12 cellular contexts compared by ENCODE assay signal in the genomic region with DNA sequence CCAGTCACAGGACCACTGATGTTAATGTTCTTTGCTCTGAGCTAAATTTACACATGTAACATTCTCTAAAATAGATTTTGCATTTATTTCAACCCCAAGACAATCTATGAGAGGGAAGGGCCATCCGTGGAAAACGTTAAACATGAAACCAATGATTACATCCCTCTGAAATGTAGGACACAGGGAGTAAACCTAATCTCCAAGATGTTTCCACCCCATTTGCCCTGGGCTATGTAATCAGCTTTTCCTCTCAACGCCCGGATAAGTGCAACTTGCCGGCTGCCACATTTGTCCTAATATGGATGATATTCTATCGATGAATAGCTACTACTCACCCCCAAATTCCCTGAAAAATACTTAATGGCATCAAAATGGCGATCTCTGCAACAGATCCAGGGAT. TPM values are rescaled to one million over a fixed set of nuclear protein-coding genes. Genes with fewer than 3 reads are reported as not detected.
DNase-seq lines count a peak whose midpoint lies in the region; ATAC-seq and TF ChIP-seq lines count a peak whose summit lies in the region.
"Had no signal": no experiment of that assay in that cellular context is flagged by ENCODE, and none has a peak within 500 bp of the region (broad histone marks: within the 10 kb centered on the region; RNA-seq: fewer than 3 reads in every experiment).

No MANE protein-coding gene starts in this region.

- H3K27ac ChIP-seq in HUES6 (ENCODE audit: low read depth, low read length) (peak overlapping the region; percentile 10; the same call in 1 of the 2 replicates), WERI-Rb-1 (peak overlapping the region; percentile 84), left lung (no peak overlapping the region)

- H3K9me3 ChIP-seq in HUES6 (ENCODE audit: control insufficient read depth, insufficient read depth, low read depth, low read length) (no peaks in the 10 kb centered on the region), WERI-Rb-1 (ENCODE audit: severe bottlenecking) (no peaks in the 10 kb centered on the region), left lung (no peaks in the 10 kb centered on the region)

- intact Hi-C loops in left lung (cut with DNase I): no loop called here

- DNase-seq in Caki2 (ENCODE audit: low read depth) (peak; percentile 32), WERI-Rb-1 (peak; percentile 81), left lung (no peak)
- DNase-seq: activated naive CD4-positive, alpha-beta T cell treated with anti-CD3 and anti-CD28 coated beads, Interleukin-2, amount 10 ng/mL, durations not matched to agents 7 days and 5 days; CD4-positive, alpha-beta T cell; NCI-H1092; NCI-H510A treated with DMSO at 0.1 percent for 48 hours; T-helper 9 cell had no signal

- H3K4me3 ChIP-seq in HUES6 (ENCODE audit: low read depth, low read length): no peak overlapping the region
- H3K4me3 ChIP-seq in WERI-Rb-1 (ENCODE audit: low read depth, low read length): peak overlapping the region; percentile 49
- no peak overlapping the region for H3K4me3 ChIP-seq in left lung

- H3K27me3 ChIP-seq in HUES6 (ENCODE audit: control insufficient read depth, insufficient read depth, low read length) (no peaks in the 10 kb centered on the region), WERI-Rb-1 (ENCODE audit: insufficient read depth, low read depth, severe bottlenecking) (no peaks in the 10 kb centered on the region), left lung (no peaks in the 10 kb centered on the region)

- peak overlapping the region; percentile 59 for H3K9ac ChIP-seq in HUES6 (ENCODE audit: low read length)

- ATAC-seq in left lung (peak; percentile 18), GM21825 (IDR thresholded peaks at IDR 0.05; ENCODE audit: unreplicated experiment) (no peak), GM19452 (IDR thresholded peaks at IDR 0.05; ENCODE audit: unreplicated experiment) (no peak), HG03457 (IDR thresholded peaks at IDR 0.05; ENCODE audit: unreplicated experiment) (no peak)

- no peak for TF ChIP-seq CTCF in WERI-Rb-1 (IDR thresholded peaks at IDR 0.05; ENCODE audit: low read depth, low read length)
- TF ChIP-seq CTCF in left lung (IDR thresholded peaks at IDR 0.05): no peak

- H3K4me1 ChIP-seq in HUES6 (ENCODE audit: control insufficient read depth, insufficient read depth, low read length) (peaks cover 34% of the 10 kb centered on the region), left lung (peaks cover 0 to 12% of the 10 kb centered on the region in 2 donors)

- H3K36me3 ChIP-seq in HUES6 (ENCODE audit: control insufficient read depth, insufficient read depth, low read length) (no peaks in the 10 kb centered on the region), WERI-Rb-1 (no peaks in the 10 kb centered on the region), left lung (no peaks in the 10 kb centered on the region)

- in situ Hi-C loops in Caki2 (cut with HindIII; ENCODE audit: low pct_unique_long_range_greater_than_20kb, low sequenced_read_pairs): no loop called here

RNA-seq across cellular contexts. Expression of gene FMN1, which starts 6.4 kb away (rescaled TPM):
- total RNA-seq in Caki2 (2014; rRNA removed; shearing (Covaris generic); ENCODE audit: low replicate concordance): 1.4 and 23.8 TPM in 2 replicates
- 10 to 100 TPM; 32.6 to 45.2 TPM for total RNA-seq in left lung

Comparison
In these comparisons a context has a peak if more than half of its experiments do, and no peak if none do; other contexts are left out.
1. DNase-seq: peak in Caki2 (single experiment) and WERI-Rb-1 (single experiment); none in left lung (0 of 2).
2. H3K27ac ChIP-seq: peak in HUES6 (single experiment) and WERI-Rb-1 (single experiment); none in left lung (0 of 2).